8 cellular contexts compared by ENCODE assay signal in genomic region chr19:4124638-4125037, GRCh38. TPM values are rescaled to one million over a fixed set of nuclear protein-coding genes. Genes with fewer than 3 reads are reported as not detected.
DNase-seq lines count a peak whose midpoint lies in the region; TF ChIP-seq lines count a peak whose summit lies in the region.

No MANE protein-coding gene starts in this region.

- TF ChIP-seq POLR2A in Peyer's patch (IDR thresholded peaks at IDR 0.05) = no peak
- no peak for TF ChIP-seq POLR2A in esophagus muscularis mucosa (IDR thresholded peaks at IDR 0.05; ENCODE audit: low read depth)

- TF ChIP-seq EP300 in esophagus muscularis mucosa (IDR thresholded peaks at IDR 0.05) = no peak

- H4K20me1 ChIP-seq in GM23248 (ENCODE audit: insufficient read depth) = no peaks in the 10 kb centered on the region; the same call in 1 of the 2 replicates

- H3K9me3 ChIP-seq in GM23248 (ENCODE audit: low read depth) (no peaks in the 10 kb centered on the region), Peyer's patch (no peaks in the 10 kb centered on the region), esophagus muscularis mucosa (no peaks in the 10 kb centered on the region)

- peak overlapping the region; percentile 97 for H3K4me2 ChIP-seq in GM23248 (ENCODE audit: unreplicated experiment)

- no peaks in the 10 kb centered on the region for H3K4me1 ChIP-seq in GM23248 (ENCODE audit: insufficient read depth)
- peaks cover 0 to 35% (median 13%) of the 10 kb centered on the region in 4 donors for H3K4me1 ChIP-seq in Peyer's patch
- H3K4me1 ChIP-seq in esophagus muscularis mucosa = peaks cover 20 to 46% (median 38%) of the 10 kb centered on the region in 4 donors

- DNase-seq in GM23248 (no peak), Peyer's patch (no peak), esophagus muscularis mucosa (ENCODE audit: extremely low spot score) (no peak), retina (peak; percentile 4), NCI-H345 (lab: John Stamatoyannopoulos, UW) (no peak), GF-D8 (lab: John Stamatoyannopoulos, UW) (no peak), GOT3 (lab: John Stamatoyannopoulos, UW) (no peak)
- no peak for DNase-seq in stimulated activated CD4-positive, alpha-beta T cell treated with anti-CD3 and anti-CD28 coated beads, Interleukin-15, amount 100 ng/mL, for 24 hours

- peak overlapping the region; percentile 99 for H2AFZ ChIP-seq in GM23248

- peaks cover 6% of the 10 kb centered on the region; the same call in 1 of the 2 replicates for H3K36me3 ChIP-seq in GM23248 (ENCODE audit: low read depth)
- H3K36me3 ChIP-seq in Peyer's patch = peaks cover 0 to 7% (median 0%) of the 10 kb centered on the region in 3 donors
- H3K36me3 ChIP-seq in esophagus muscularis mucosa = peaks cover 0 to 8% (median 3%) of the 10 kb centered on the region in 4 donors

- H3K9ac ChIP-seq in GM23248 = peak overlapping the region; percentile 96

- H3F3A ChIP-seq in GM23248 (ENCODE audit: insufficient read depth) = peaks cover 5% of the 10 kb centered on the region

- H3K27me3 ChIP-seq in GM23248 (replicated peaks; ENCODE audit: insufficient read depth) (no peaks in the 10 kb centered on the region), Peyer's patch (no peaks in the 10 kb centered on the region), esophagus muscularis mucosa (peaks cover 0 to 6% (median 0%) of the 10 kb centered on the region in 4 donors)

- H3K27ac ChIP-seq in GM23248 (no peak overlapping the region), Peyer's patch (peak overlapping the region in 3 of 4 donors; percentile 53 to 82 (median 75)), esophagus muscularis mucosa (replicated peaks in 1 of 4) (peak overlapping the region; percentile 77 to 80 (median 79))

- TF ChIP-seq CTCF in Peyer's patch (IDR thresholded peaks at IDR 0.05) = no peak
- no peak for TF ChIP-seq CTCF in esophagus muscularis mucosa (IDR thresholded peaks at IDR 0.05)

- no peaks in the 10 kb centered on the region for H3K9me2 ChIP-seq in GM23248 (ENCODE audit: insufficient read depth)

- H3K4me3 ChIP-seq in GM23248 = peak overlapping the region; percentile 86
- peak overlapping the region; percentile 89 to 98 (median 93) for H3K4me3 ChIP-seq in Peyer's patch
- peak overlapping the region; percentile 84 to 97 (median 86) for H3K4me3 ChIP-seq in esophagus muscularis mucosa

- intact Hi-C loops in esophagus muscularis mucosa (cut with DNase I) = loop anchor here (5.0 kb wide), 2 partner anchors 42 to 57 kb away; partner anchors contain the start of gene ZBTB7A

- WGBS in GM23248 (ENCODE audit: low coverage in 1 of 2, low lambda C conversion rate in 2 of 2, missing lambda C conversion rate in 2 of 2), 2 experiments = 48 to 55% methylated on average over 8 of the region's 8 CpGs
- 48% methylated on average over 8 of the region's 8 CpGs for WGBS in esophagus muscularis mucosa

- H3K79me2 ChIP-seq in GM23248 (ENCODE audit: insufficient read depth) = peaks cover 38% of the 10 kb centered on the region

- in situ Hi-C loops in GM23248 (cut with MboI) = no loop called here

RNA-seq across cellular contexts. Expression of gene MAP2K2, which starts 0.7 kb away (rescaled TPM):
- 162 and 212 TPM in 2 replicates for total RNA-seq in GM23248 (2014; rRNA removed; shearing (Covaris generic))
- polyA plus RNA-seq in GM23248 (2016; fragmentation: Nextera tagmentation; extraction: Ambion mirVana) = 32.3 and 47.0 TPM in 2 replicates
- total RNA-seq in Peyer's patch (100 to 1,000 TPM; 168 to 283 (median 220) TPM), esophagus muscularis mucosa (100 to 1,000 TPM in 2 of 4 donors, 10 to 100 TPM in 2; 59.0 to 145 (median 101) TPM)

RNA-seq across cellular contexts. Expression of gene CREB3L3, which starts 28.8 kb away (rescaled TPM):
- total RNA-seq in GM23248 (2014; rRNA removed; shearing (Covaris generic)) = not detected in 2 replicates
- not detected in 2 replicates for polyA plus RNA-seq in GM23248 (2016; fragmentation: Nextera tagmentation; extraction: Ambion mirVana)
- 100 to 1,000 TPM in 3 of 4 donors, 10 to 100 TPM in 1; 45.4 to 528 (median 270) TPM for total RNA-seq in Peyer's patch
- total RNA-seq in esophagus muscularis mucosa = not detected

RNA-seq across cellular contexts. Expression of gene SIRT6, which starts 57.7 kb away (rescaled TPM):
- total RNA-seq in GM23248 (2014; rRNA removed; shearing (Covaris generic)) = 12.0 and 14.4 TPM in 2 replicates
- 19.6 and 20.0 TPM in 2 replicates for polyA plus RNA-seq in GM23248 (2016; fragmentation: Nextera tagmentation; extraction: Ambion mirVana)
- 100 to 1,000 TPM in 1 of 4 donors, 10 to 100 TPM in 3; 55.3 to 115 (median 84.9) TPM for total RNA-seq in Peyer's patch
- total RNA-seq in esophagus muscularis mucosa = 10 to 100 TPM; 16.0 to 24.1 (median 19.9) TPM

RNA-seq across cellular contexts. Expression of gene ANKRD24, which starts 57.9 kb away (rescaled TPM):
- total RNA-seq in GM23248 (2014; rRNA removed; shearing (Covaris generic)) = 0.54 and 3.3 TPM in 2 replicates
- 0.14 and 0.46 TPM in 2 replicates for polyA plus RNA-seq in GM23248 (2016; fragmentation: Nextera tagmentation; extraction: Ambion mirVana)
- total RNA-seq in Peyer's patch (1 to 10 TPM in 3 of 4 donors, under 1 TPM in 1; 0.83 to 3.9 (median 1.6) TPM), esophagus muscularis mucosa (1 to 10 TPM in 2 of 4 donors, under 1 TPM in 2; 0.32 to 2.5 (median 0.96) TPM)

RNA-seq across cellular contexts. Expression of gene ZBTB7A, which starts 57.9 kb away (rescaled TPM):
- total RNA-seq in GM23248 (2014; rRNA removed; shearing (Covaris generic)) = 33.6 and 41.3 TPM in 2 replicates
- polyA plus RNA-seq in GM23248 (2016; fragmentation: Nextera tagmentation; extraction: Ambion mirVana) = 17.8 and 20.6 TPM in 2 replicates
- total RNA-seq in Peyer's patch (100 to 1,000 TPM in 2 of 4 donors, 10 to 100 TPM in 2; 74.3 to 149 (median 96.1) TPM), esophagus muscularis mucosa (100 to 1,000 TPM in 2 of 4 donors, 10 to 100 TPM in 2; 71.9 to 137 (median 114) TPM)

Comparison
In these comparisons a context has a peak if more than half of its experiments do, and no peak if none do; other contexts are left out.
1. RNA of gene CREB3L3, which starts 28.8 kb away (total RNA-seq): 45.4 to 528 TPM in Peyer's patch; not detected in GM23248 and not detected in esophagus muscularis mucosa; every median in the first group is over 10 times any median in the second.
2. Peak in every context shown above with its lines, with median percentiles within 50 percentile points of each other: H3K4me3 ChIP-seq.